Comparison of ENCODE assay signal across 9 cellular contexts in genomic region chr15:101615986-101616848, GRCh38. TPM values are rescaled to one million over a fixed set of nuclear protein-coding genes. Genes with fewer than 3 reads are reported as not detected.
DNase-seq lines count a peak whose midpoint lies in the region; ATAC-seq, FAIRE-seq and TF ChIP-seq lines count a peak whose summit lies in the region.
"Had no signal": no experiment of that assay in that cellular context is flagged by ENCODE, and none has a peak within 500 bp of the region (broad histone marks: within the 10 kb centered on the region; RNA-seq: fewer than 3 reads in every experiment).

No MANE protein-coding gene starts in this region.

- dilution Hi-C loops in endothelial cell of umbilical vein (cut with MboI; ENCODE audit: extremely low pct_ligation_motif_present, low sequenced_read_pairs), result no loop called here

- no peaks in the 10 kb centered on the region for H3K9me3 ChIP-seq in BLaER1 treated with 17β-estradiol and CSF1 and Interleukin-3, amounts not matched to agents 10 nM and 100 nM (replicated peaks in 1 of 11)
- no peaks in the 10 kb centered on the region for H3K9me3 ChIP-seq in endothelial cell of umbilical vein (replicated peaks; ENCODE audit: control insufficient read depth, insufficient read depth, low read length)

- intact Hi-C loops in endothelial cell of umbilical vein (cut with micrococcal nuclease), result no loop called here

- H3K36me3 ChIP-seq in BLaER1 treated with 17β-estradiol and CSF1 and Interleukin-3, amounts not matched to agents 10 nM and 100 nM, result no peaks in the 10 kb centered on the region
- no peaks in the 10 kb centered on the region for H3K36me3 ChIP-seq in endothelial cell of umbilical vein (ENCODE audit: control insufficient read depth in 2 of 2, extremely low read depth in 1 of 2, insufficient read depth in 2 of 2, low read length in 2 of 2)

- no peak for FAIRE-seq in endothelial cell of umbilical vein (lab: Jason Lieb, UNC)

- H3K4me3 ChIP-seq in BLaER1 treated with 17β-estradiol and CSF1 and Interleukin-3, amounts not matched to agents 10 nM and 100 nM, result no peak overlapping the region
- H3K4me3 ChIP-seq in endothelial cell of umbilical vein (replicated peaks in 1 of 3; ENCODE audit: insufficient read depth in 1 of 3, low read depth in 1 of 3, low read length in 3 of 3), result no peak overlapping the region

- no TSS peak for BruUV-seq in endothelial cell of umbilical vein (replicated peaks; lab: Mats Ljungman, UMichigan)

- peaks cover 55 to 96% (median 94%) of the 10 kb centered on the region in 10 experiments for H3K4me1 ChIP-seq in BLaER1 treated with 17β-estradiol and CSF1 and Interleukin-3, amounts not matched to agents 10 nM and 100 nM
- no peaks in the 10 kb centered on the region for H3K4me1 ChIP-seq in endothelial cell of umbilical vein (ENCODE audit: control insufficient read depth, extremely low read depth, insufficient read depth, low read length)

- no peaks in the 10 kb centered on the region for H3K79me2 ChIP-seq in endothelial cell of umbilical vein (ENCODE audit: control insufficient read depth, insufficient read depth, low read length)

- no peak for TF ChIP-seq POLR2A in endothelial cell of umbilical vein (IDR thresholded peaks at IDR 0.05; ENCODE audit: low read depth, low read length)

- peak overlapping the region; percentile 50 for H2AFZ ChIP-seq in endothelial cell of umbilical vein (ENCODE audit: low read depth, low read length)

- POLR2A ChIA-PET in endothelial cell of umbilical vein (lab: Charles Lee), result no interaction called here

- H3K4me2 ChIP-seq in BLaER1 treated with 17β-estradiol and CSF1 and Interleukin-3, amounts not matched to agents 10 nM and 100 nM, result peak overlapping the region in 9 of 11 experiments; percentile 79 to 94 (median 88); a peak in 19 of 22 replicates
- H3K4me2 ChIP-seq in endothelial cell of umbilical vein (ENCODE audit: insufficient read depth, low read length), result peak overlapping the region; percentile 4

- no peak overlapping the region for H3K9ac ChIP-seq in BLaER1 treated with 17β-estradiol and CSF1 and Interleukin-3, amounts not matched to agents 10 nM and 100 nM
- H3K9ac ChIP-seq in endothelial cell of umbilical vein (replicated peaks; ENCODE audit: extremely low read depth, insufficient read depth, low read length), result no peak overlapping the region

- peak; percentile 25 for DNase-seq in NCI-H1694 (lab: John Stamatoyannopoulos, UW)
- DNase-seq in endothelial cell of umbilical vein (ENCODE audit: low read depth, low spot score), result peak; percentile 11
- DNase-seq in mucosa of gallbladder (ENCODE audit: low spot score), result peak; percentile 51
- DNase-seq: activated T-cell treated with anti-CD3 and anti-CD28 coated beads, Interleukin-2, amount 50 U/mL, for 1 hour had no signal

- no peak for ATAC-seq in HG03442 (IDR thresholded peaks at IDR 0.05; ENCODE audit: unreplicated experiment)
- ATAC-seq in GM21717 (IDR thresholded peaks at IDR 0.05; ENCODE audit: unreplicated experiment), result no peak
- ATAC-seq in GM18519 (IDR thresholded peaks at IDR 0.05; ENCODE audit: low FRiP score, unreplicated experiment), result no peak
- ATAC-seq in HG03460 (IDR thresholded peaks at IDR 0.05; ENCODE audit: unreplicated experiment), result no peak

- H4K20me1 ChIP-seq in BLaER1 treated with 17β-estradiol and CSF1 and Interleukin-3, amounts not matched to agents 10 nM and 100 nM, result peaks cover 0 to 17% (median 8%) of the 10 kb centered on the region in 11 experiments; a peak in 6 of 22 replicates
- H4K20me1 ChIP-seq in endothelial cell of umbilical vein (replicated peaks; ENCODE audit: control insufficient read depth, extremely low read depth, insufficient read depth, low read length), result no peaks in the 10 kb centered on the region

- no peak overlapping the region for H3K27ac ChIP-seq in BLaER1 treated with 17β-estradiol and CSF1 and Interleukin-3, amounts not matched to agents 10 nM and 100 nM
- H3K27ac ChIP-seq in endothelial cell of umbilical vein (ENCODE audit: insufficient read depth, low read depth, low read length), result no peak overlapping the region

- H3K9me1 ChIP-seq in endothelial cell of umbilical vein (replicated peaks; ENCODE audit: control insufficient read depth, extremely low read depth, insufficient read depth, low read length), result no peaks in the 10 kb centered on the region

- CTCF ChIA-PET in endothelial cell of umbilical vein (lab: Charles Lee), result interaction anchor here (0.7 to 2.3 kb wide), 3 partner anchors 26 to 297 kb away, joined by 3 to 7 read pairs (median 4); no protein-coding TSS in a partner anchor

- peaks cover 0 to 16% (median 0%) of the 10 kb centered on the region in 11 experiments; a peak in 4 of 22 replicates for H3K27me3 ChIP-seq in BLaER1 treated with 17β-estradiol and CSF1 and Interleukin-3, amounts not matched to agents 10 nM and 100 nM
- H3K27me3 ChIP-seq in endothelial cell of umbilical vein (ENCODE audit: control insufficient read depth in 2 of 2, insufficient read depth in 2 of 2, low read length in 2 of 2), result no peaks in the 10 kb centered on the region

- no peak for TF ChIP-seq CTCF in endothelial cell of umbilical vein (IDR thresholded peaks at IDR 0.05; ENCODE audit: extremely low read depth in 1 of 2, insufficient read depth in 1 of 2, low read depth in 1 of 2, low read length in 2 of 2)

TF ChIP-seq in endothelial cell of umbilical vein, 7 proteins besides CTCF, POLR2A, EP300 and RAD21:
- TF ChIP-seq EZH2 (IDR thresholded peaks at IDR 0.05; ENCODE audit: borderline replicate concordance, low read depth, low read length, severe bottlenecking) (no peak), FOS (IDR thresholded peaks at IDR 0.05; ENCODE audit: borderline replicate concordance, insufficient read depth, low read length) (no peak), GATA2 (IDR thresholded peaks at IDR 0.05; ENCODE audit: insufficient read depth, insufficient read length, low read depth, low read length) (no peak), JUN (IDR thresholded peaks at IDR 0.05; ENCODE audit: borderline replicate concordance, insufficient read depth, insufficient read length, low read depth) (no peak), MAX (IDR thresholded peaks at IDR 0.05; ENCODE audit: insufficient read depth, insufficient read length) (no peak), MYC (IDR thresholded peaks at IDR 0.05; ENCODE audit: low read depth, low read length) (no peak), POLR2AphosphoS5 (IDR thresholded peaks at IDR 0.05; ENCODE audit: insufficient read depth, low read depth, low read length) (no peak)

RNA-seq across cellular contexts. Expression of gene TM2D3, which starts 36.0 kb away (rescaled TPM):
- 34.3 and 36.7 TPM in 2 replicates for total RNA-seq in endothelial cell of umbilical vein
- polyA plus RNA-seq in endothelial cell of umbilical vein, result 41.4 and 51.5 TPM in 2 replicates
- 31.8 and 35.9 TPM in 2 replicates for polyA plus RNA-seq in endothelial cell of umbilical vein (2011; cell fraction: cytosol; rRNA removed)
- polyA plus RNA-seq in endothelial cell of umbilical vein (2011; cell fraction: nucleus; rRNA removed), result 56.2 and 58.6 TPM in 2 replicates
- 38.5 and 41.4 TPM in 2 replicates for polyA plus RNA-seq in endothelial cell of umbilical vein (2012)
- 73.8 and 79.8 TPM in 2 replicates for polyA minus RNA-seq in endothelial cell of umbilical vein
- polyA minus RNA-seq in endothelial cell of umbilical vein (2011; cell fraction: cytosol; rRNA and poly(A)+ RNA removed), result 24.7 TPM
- polyA minus RNA-seq in endothelial cell of umbilical vein (2011; cell fraction: nucleus; rRNA and poly(A)+ RNA removed), result 99.7 and 106 TPM in 2 replicates
- total RNA-seq in mucosa of gallbladder, result 59.1 TPM
